In genomic region chr5:55604611-55605067, GRCh38 we compare ENCODE assay signal across 10 cellular contexts.
DNase-seq lines count a peak whose midpoint lies in the region; ATAC-seq and TF ChIP-seq lines count a peak whose summit lies in the region.
"Had no signal": no experiment of that assay in that cellular context is flagged by ENCODE, and none has a peak within 500 bp of the region (broad histone marks: within the 10 kb centered on the region; RNA-seq: fewer than 3 reads in every experiment).

No MANE protein-coding gene starts in this region.

- H3K27me3 Mint-ChIP-seq in osteocyte (ENCODE audit: unreplicated experiment), result no peaks in the 10 kb centered on the region
- H3K27me3 Mint-ChIP-seq in activated naive CD4-positive, alpha-beta T cell treated with anti-CD3 and anti-CD28 coated beads for 36 hours (ENCODE audit: low read depth), result no peaks in the 10 kb centered on the region

- peaks cover 53% of the 10 kb centered on the region for H3K4me1 Mint-ChIP-seq in osteocyte (ENCODE audit: unreplicated experiment)
- peaks cover 23% of the 10 kb centered on the region for H3K4me1 Mint-ChIP-seq in activated naive CD4-positive, alpha-beta T cell treated with anti-CD3 and anti-CD28 coated beads for 36 hours (ENCODE audit: low read depth)

- ATAC-seq in HG02884 (IDR thresholded peaks at IDR 0.05; ENCODE audit: unreplicated experiment), result no peak
- ATAC-seq: mucosa of descending colon had no signal

- no peaks in the 10 kb centered on the region for H3K27me3 ChIP-seq in esophagus muscularis mucosa

- no peaks in the 10 kb centered on the region for H3K9me3 ChIP-seq in esophagus muscularis mucosa
- H3K9me3 ChIP-seq: mucosa of descending colon had no signal

- peak overlapping the region; percentile 84 to 93 (median 88) for H3K27ac ChIP-seq in esophagus muscularis mucosa (replicated peaks in 1 of 4)

- no peak for TF ChIP-seq EP300 in esophagus muscularis mucosa (IDR thresholded peaks at IDR 0.05)

- 85% methylated on average over 7 of the region's 7 CpGs for WGBS in esophagus muscularis mucosa

- no peak overlapping the region for H3K4me3 Mint-ChIP-seq in osteocyte (ENCODE audit: unreplicated experiment)
- no peak overlapping the region for H3K4me3 Mint-ChIP-seq in activated naive CD4-positive, alpha-beta T cell treated with anti-CD3 and anti-CD28 coated beads for 36 hours

- no peaks in the 10 kb centered on the region for H3K36me3 ChIP-seq in esophagus muscularis mucosa

- peak; percentile 47 for DNase-seq in AG08395 (ENCODE audit: low spot score)
- peak; percentile 66 for DNase-seq in RPMI7951 (ENCODE audit: low read depth)
- DNase-seq in esophagus muscularis mucosa (ENCODE audit: extremely low spot score), result peak; percentile 66
- peak; percentile 49 for DNase-seq in osteocyte (ENCODE audit: extremely low spot score, unreplicated experiment)
- DNase-seq in stimulated activated CD4-positive, alpha-beta T cell treated with anti-CD3 and anti-CD28 coated beads, Interleukin-2, amount 100 ng/mL, for 48 hours, result no peak
- no peak for DNase-seq in NCI-H1417 treated with DMSO at 0.1 percent for 48 hours (lab: John Stamatoyannopoulos, UW)
- DNase-seq in activated naive CD4-positive, alpha-beta T cell treated with anti-CD3 and anti-CD28 coated beads for 36 hours, result no peak
- DNase-seq: activated CD8-positive, alpha-beta memory T cell treated with anti-CD3 and anti-CD28 coated beads, Interleukin-2, amount 50 U/mL, for 4 hours; mucosa of descending colon had no signal

- CTCF ChIA-PET in activated naive CD4-positive, alpha-beta T cell treated with anti-CD3 and anti-CD28 coated beads for 36 hours (lab: Charles Lee), result no interaction called here

- no peaks in the 10 kb centered on the region for H3K9me3 Mint-ChIP-seq in osteocyte (ENCODE audit: unreplicated experiment)
- no peaks in the 10 kb centered on the region for H3K9me3 Mint-ChIP-seq in activated naive CD4-positive, alpha-beta T cell treated with anti-CD3 and anti-CD28 coated beads for 36 hours

- no peak for TF ChIP-seq CTCF in esophagus muscularis mucosa (IDR thresholded peaks at IDR 0.05)
- no peak for TF ChIP-seq CTCF in osteocyte (IDR thresholded peaks at IDR 0.05)

- TF ChIP-seq POLR2A in esophagus muscularis mucosa (IDR thresholded peaks at IDR 0.05; ENCODE audit: low read depth), result no peak

- H3K27ac Mint-ChIP-seq in osteocyte (ENCODE audit: unreplicated experiment), result peak overlapping the region; percentile 57
- H3K27ac Mint-ChIP-seq in activated naive CD4-positive, alpha-beta T cell treated with anti-CD3 and anti-CD28 coated beads for 36 hours, result no peak overlapping the region

- H3K4me3 ChIP-seq in esophagus muscularis mucosa, result no peak overlapping the region
- H3K4me3 ChIP-seq: mucosa of descending colon had no signal

- intact Hi-C loops in esophagus muscularis mucosa (cut with DNase I), result no loop called here
- intact Hi-C loops in activated naive CD4-positive, alpha-beta T cell treated with anti-CD3 and anti-CD28 coated beads for 36 hours (cut with micrococcal nuclease), result loop anchor here (5.0 kb wide), 1 partner anchor 162 kb away; no protein-coding TSS in a partner anchor

- H3K4me1 ChIP-seq in esophagus muscularis mucosa, result peaks cover 47 to 53% (median 51%) of the 10 kb centered on the region in 4 donors

- H3K36me3 Mint-ChIP-seq in osteocyte (ENCODE audit: unreplicated experiment), result no peaks in the 10 kb centered on the region
- H3K36me3 Mint-ChIP-seq in activated naive CD4-positive, alpha-beta T cell treated with anti-CD3 and anti-CD28 coated beads for 36 hours (ENCODE audit: low read depth), result no peaks in the 10 kb centered on the region

Comparison
In these comparisons a context has a peak if more than half of its experiments do, and no peak if none do; other contexts are left out.
1. DNase-seq: peak in AG08395 (single experiment), RPMI7951 (single experiment), esophagus muscularis mucosa (single experiment) and osteocyte (single experiment); none in stimulated activated CD4-positive, alpha-beta T cell treated with anti-CD3 and anti-CD28 coated beads, Interleukin-2, amount 100 ng/mL, for 48 hours (0 of 2), NCI-H1417 treated with DMSO at 0.1 percent for 48 hours (single experiment) and activated naive CD4-positive, alpha-beta T cell treated with anti-CD3 and anti-CD28 coated beads for 36 hours (single experiment).